Comparison of ENCODE assay signal across 2 cellular contexts in genomic region chr7:122133477-122133876, GRCh38.
TF ChIP-seq lines count a peak whose summit lies in the region.

No MANE protein-coding gene starts in this region.

TF ChIP-seq in GM23338, 12 proteins besides CTCF, POLR2A, EP300 and RAD21:
- TF ChIP-seq POLR2AphosphoS5 (IDR thresholded peaks at IDR 0.05; ENCODE audit: low read depth) (no peak), ZNF331 (CRISPR knock-in tag; IDR thresholded peaks at IDR 0.05; ENCODE audit: low read depth) (no peak), JUNB (IDR thresholded peaks at IDR 0.05; ENCODE audit: unreplicated experiment) (no peak), CREB1 (CRISPR knock-in tag; IDR thresholded peaks at IDR 0.05; ENCODE audit: low read depth) (no peak), ZNF114 (CRISPR knock-in tag; IDR thresholded peaks at IDR 0.05) (no peak), EZH2 (IDR thresholded peaks at IDR 0.05; ENCODE audit: low read depth, unreplicated experiment) (no peak), STAT1 (IDR thresholded peaks at IDR 0.05; ENCODE audit: unreplicated experiment) (no peak), ETS1 (IDR thresholded peaks at IDR 0.05) (no peak), ZNF462 (CRISPR knock-in tag; IDR thresholded peaks at IDR 0.05) (no peak), NANOG (IDR thresholded peaks at IDR 0.05; ENCODE audit: borderline replicate concordance) (no peak), EZH2phosphoT487 (IDR thresholded peaks at IDR 0.05; ENCODE audit: unreplicated experiment) (no peak), REST (IDR thresholded peaks at IDR 0.05; ENCODE audit: unreplicated experiment) (no peak)
TF ChIP-seq in GM23338: peak in this region for 0.

TF ChIP-seq in H1, 55 proteins besides CTCF, POLR2A, EP300 and RAD21:
- no peak for TF ChIP-seq NANOG (IDR thresholded peaks at IDR 0.05; ENCODE audit: insufficient read depth, low read depth, low read length, poor library complexity, severe bottlenecking)
- peak; percentile 39 for TF ChIP-seq POLR2AphosphoS5 (IDR thresholded peaks at IDR 0.05; ENCODE audit: low read depth, low read length)
